In genomic region chr14:105364100-105364708, GRCh38 we compare ENCODE assay signal across 8 cellular contexts. TPM values are rescaled to one million over a fixed set of nuclear protein-coding genes. Genes with fewer than 3 reads are reported as not detected.
DNase-seq lines count a peak whose midpoint lies in the region; FAIRE-seq and TF ChIP-seq lines count a peak whose summit lies in the region.

No MANE protein-coding gene starts in this region.

- no peak overlapping the region for H3K18ac ChIP-seq in H9 (ENCODE audit: insufficient read length, low read depth, low read length)

- no peak overlapping the region for H3K4me3 Mint-ChIP-seq in H9

- H3K27ac Mint-ChIP-seq in H9, result no peak overlapping the region

- no peaks in the 10 kb centered on the region for H3K79me2 ChIP-seq in H9 (ENCODE audit: insufficient read depth, low read length)

- no peak overlapping the region for H2AFZ ChIP-seq in H9 (ENCODE audit: low read length)

- H3K36me3 Mint-ChIP-seq in H9 (ENCODE audit: insufficient read depth in 1 of 3, low read depth in 3 of 3), result peaks cover 8 to 14% (median 12%) of the 10 kb centered on the region in 3 experiments; a peak in 6 of 7 replicates

- no peak overlapping the region for H2BK120ac ChIP-seq in H9 (ENCODE audit: low read depth, low read length, poor library complexity, severe bottlenecking)

- peaks cover 0 to 4% of the 10 kb centered on the region in 2 experiments; a peak in 2 of 4 replicates for H3K4me1 Mint-ChIP-seq in H9

- no peaks in the 10 kb centered on the region for H3K79me1 ChIP-seq in H9 (ENCODE audit: insufficient read depth, low read depth, low read length, poor library complexity, severe bottlenecking)

- H3K9me3 ChIP-seq in MG63, result no peaks in the 10 kb centered on the region
- H3K9me3 ChIP-seq in kidney (ENCODE audit: control insufficient read depth in 1 of 2, low read length in 2 of 2), result no peaks in the 10 kb centered on the region
- no peaks in the 10 kb centered on the region for H3K9me3 ChIP-seq in H9 (ENCODE audit: control insufficient read depth, low read depth, low read length)

- no peak overlapping the region for H2BK15ac ChIP-seq in H9 (ENCODE audit: low read depth, low read length)

- H3K27ac ChIP-seq in kidney (ENCODE audit: low read depth in 2 of 2, low read length in 2 of 2) (no peak overlapping the region), H9 (ENCODE audit: insufficient read length, low read depth, low read length) (no peak overlapping the region)

- H3K27me3 ChIP-seq in MG63, result no peaks in the 10 kb centered on the region
- H3K27me3 ChIP-seq in H9 (ENCODE audit: insufficient read depth, low read length), result no peaks in the 10 kb centered on the region

- H4K20me1 ChIP-seq in H9 (ENCODE audit: control insufficient read depth, insufficient read depth, insufficient read length), result no peaks in the 10 kb centered on the region

- no peak overlapping the region for H4K5ac ChIP-seq in H9 (ENCODE audit: insufficient read length, low read depth, low read length)

- H2BK20ac ChIP-seq in H9 (ENCODE audit: low read depth, low read length, poor library complexity, severe bottlenecking), result no peak overlapping the region

- no peak overlapping the region for H4K8ac ChIP-seq in H9 (replicated peaks; ENCODE audit: insufficient read length, low read depth, low read length)

- no peak overlapping the region for H2BK5ac ChIP-seq in H9 (ENCODE audit: insufficient read length, low read length)

- no peak overlapping the region for H3K4me2 ChIP-seq in H9 (ENCODE audit: insufficient read depth, insufficient read length, low read length)

- no CpG with 5 or more reads among the region's 52 CpGs for WGBS in H9 (ENCODE audit: extremely low coverage, insufficient read length, low lambda C conversion rate)

- FAIRE-seq in kidney (lab: Jason Lieb, UNC), result no peak

- H3K14ac ChIP-seq in H9 (ENCODE audit: insufficient read depth, low read length), result no peak overlapping the region

- no peaks in the 10 kb centered on the region for H3K9me3 Mint-ChIP-seq in H9

- TF ChIP-seq CTCF in AG10803 (conservative IDR thresholded peaks at IDR 0.05; ENCODE audit: low read length) (no peak), kidney (IDR thresholded peaks at IDR 0.05; ENCODE audit: borderline replicate concordance, extremely low read depth, insufficient read depth) (no peak), H9 (conservative IDR thresholded peaks at IDR 0.05) (no peak)

- peaks cover 11% of the 10 kb centered on the region for H3K27me3 Mint-ChIP-seq in H9 (ENCODE audit: low read depth)

- peak; percentile 73 for DNase-seq in AG10803 (ENCODE audit: low read depth)
- peak; percentile 56 for DNase-seq in MG63
- peak; percentile 31 for DNase-seq in activated gamma-delta T cell treated with Interleukin-2 at 50 U/mL for 16 hours
- DNase-seq in left kidney (ENCODE audit: low read depth, low spot score), result peak; percentile 59
- no peak for DNase-seq in DMS153 (lab: John Stamatoyannopoulos, UW)
- DNase-seq in COLO668 (lab: John Stamatoyannopoulos, UW; ENCODE audit: unreplicated experiment), result no peak
- no peak for DNase-seq in kidney
- no peak for DNase-seq in H9

- H3K4me3 ChIP-seq in AG10803 (ENCODE audit: low read length) (peak overlapping the region; percentile 29), MG63 (no peak overlapping the region), kidney (ENCODE audit: low read length in 2 of 2) (no peak overlapping the region)

- no peak overlapping the region for H2BK12ac ChIP-seq in H9 (ENCODE audit: insufficient read length, low read depth, low read length)

- H3K9ac ChIP-seq in kidney (ENCODE audit: low read length in 2 of 2), result no peak overlapping the region
- no peak overlapping the region for H3K9ac ChIP-seq in H9 (ENCODE audit: extremely low read depth, insufficient read length, low read length)

- no peak overlapping the region for H4K91ac ChIP-seq in H9 (ENCODE audit: insufficient read length, low read depth, low read length)

- intact Hi-C loops in kidney (cut with DNase I), result no loop called here

- H3K23ac ChIP-seq in H9 (ENCODE audit: insufficient read length, low read depth, low read length), result no peak overlapping the region

- H3K23me2 ChIP-seq in H9 (ENCODE audit: insufficient read length, low read depth, low read length, poor library complexity, severe bottlenecking), result no peaks in the 10 kb centered on the region

- H3K4ac ChIP-seq in H9 (ENCODE audit: low read depth, low read length), result no peak overlapping the region

- H2AK5ac ChIP-seq in H9 (ENCODE audit: insufficient read length, low read length), result no peak overlapping the region

- H3K56ac ChIP-seq in H9 (ENCODE audit: insufficient read length, low read depth, low read length), result no peak overlapping the region

- H3K36me3 ChIP-seq in MG63 (no peaks in the 10 kb centered on the region), kidney (ENCODE audit: control insufficient read depth in 1 of 2, insufficient read depth in 2 of 2, low read length in 2 of 2) (peaks cover 0 to 7% of the 10 kb centered on the region in 2 donors)

- no peak overlapping the region for H3T11ph ChIP-seq in H9 (ENCODE audit: low read length)

- H3K4me1 ChIP-seq in kidney (ENCODE audit: control insufficient read depth in 1 of 2, insufficient read depth in 1 of 2, low read depth in 1 of 2, low read length in 2 of 2) (no peaks in the 10 kb centered on the region), H9 (ENCODE audit: insufficient read depth, low read length) (no peaks in the 10 kb centered on the region)

RNA-seq across cellular contexts. Expression of gene TEX22, which starts 34.1 kb away (rescaled TPM):
- 0.22 and 0.63 TPM in 2 replicates for total RNA-seq in MG63 (2014; rRNA removed; shearing (Covaris generic); ENCODE audit: low replicate concordance)
- 3.3 TPM for total RNA-seq in kidney
- 1.5 TPM for polyA plus RNA-seq in kidney (ENCODE audit: insufficient read depth, low read depth, low replicate concordance)
- 0.50 and 0.83 TPM in 2 replicates for total RNA-seq in H9 (2021)

RNA-seq across cellular contexts. Expression of gene PACS2, which starts 49.7 kb away (rescaled TPM):
- 18.6 and 23.1 TPM in 2 replicates for total RNA-seq in MG63 (2014; rRNA removed; shearing (Covaris generic); ENCODE audit: low replicate concordance)
- 83.9 TPM for total RNA-seq in kidney
- polyA plus RNA-seq in kidney (ENCODE audit: insufficient read depth, low read depth, low replicate concordance), result 35.7 TPM
- total RNA-seq in H9 (2021), result 63.5 and 72.5 TPM in 2 replicates

RNA-seq across cellular contexts. Expression of gene MTA1, which starts 55.4 kb away (rescaled TPM):
- total RNA-seq in MG63 (2014; rRNA removed; shearing (Covaris generic); ENCODE audit: low replicate concordance), result 20.6 and 46.5 TPM in 2 replicates
- 112 TPM for total RNA-seq in kidney
- polyA plus RNA-seq in kidney (ENCODE audit: insufficient read depth, low read depth, low replicate concordance), result 30.4 TPM
- total RNA-seq in H9 (2021), result 222 and 230 TPM in 2 replicates

Comparison
In these comparisons a context has a peak if more than half of its experiments do, and no peak if none do; other contexts are left out.
1. DNase-seq: peak in AG10803 (single experiment), MG63 (single experiment), activated gamma-delta T cell treated with Interleukin-2 at 50 U/mL for 16 hours (single experiment) and left kidney (single experiment); none in DMS153 (single experiment), COLO668 (single experiment), kidney (single experiment) and H9 (single experiment).